9 cellular contexts compared by ENCODE assay signal in the genomic region with DNA sequence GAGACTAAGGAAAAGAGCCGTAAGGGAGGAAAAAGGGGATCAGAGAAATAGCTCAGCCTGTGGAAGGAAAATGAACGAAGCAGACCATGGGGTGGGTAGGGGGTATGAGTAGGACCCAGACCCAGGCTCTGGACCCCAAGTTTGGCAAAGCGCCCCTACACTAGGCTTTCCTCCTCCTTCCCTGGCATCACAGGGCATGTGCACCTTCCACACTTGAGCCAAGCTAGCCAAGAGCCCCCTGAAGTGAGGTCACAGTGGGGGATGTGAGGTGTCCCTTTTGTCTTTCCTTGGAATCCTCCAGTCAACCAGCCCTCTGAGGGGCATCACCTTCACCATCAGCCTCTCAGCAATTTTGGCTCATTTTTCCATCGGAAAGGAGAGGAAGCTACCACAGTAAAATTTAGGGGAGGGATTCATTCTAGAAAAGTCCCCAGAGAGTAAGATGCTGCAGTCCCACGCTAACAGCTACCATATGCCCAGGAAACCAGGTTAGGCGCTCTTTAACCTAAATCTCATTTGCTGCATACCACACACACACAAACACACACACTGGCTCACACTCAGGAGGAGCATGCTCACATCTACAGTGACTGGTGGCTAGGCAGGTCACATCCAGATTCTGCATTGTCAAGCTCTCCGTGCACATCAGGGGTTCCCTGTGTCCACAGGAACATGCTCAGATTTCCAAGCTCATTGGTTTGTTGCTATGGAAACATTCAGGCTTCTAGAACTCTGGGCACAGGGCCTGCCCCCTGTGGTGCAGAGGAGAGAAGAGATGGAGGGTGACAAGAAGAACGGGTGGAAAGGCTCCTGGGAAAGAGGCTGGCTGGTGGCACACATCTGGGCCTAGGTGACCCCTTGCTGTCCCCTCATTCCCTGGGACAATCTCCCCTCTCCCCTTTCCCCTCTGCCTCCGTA. TPM values are rescaled to one million over a fixed set of nuclear protein-coding genes. Genes with fewer than 3 reads are reported as not detected.
DNase-seq lines count a peak whose midpoint lies in the region; ATAC-seq lines count a peak whose summit lies in the region.
"Had no signal": no experiment of that assay in that cellular context is flagged by ENCODE, and none has a peak within 500 bp of the region (broad histone marks: within the 10 kb centered on the region; RNA-seq: fewer than 3 reads in every experiment).

No MANE protein-coding gene starts in this region.

- no peaks in the 10 kb centered on the region for H3K27me3 ChIP-seq in Karpas-422 (ENCODE audit: low read length)

- no peaks in the 10 kb centered on the region for H3K9me2 ChIP-seq in Karpas-422 (replicated peaks; ENCODE audit: insufficient read depth, low read length)

- H3K9ac ChIP-seq in Karpas-422 (ENCODE audit: low read length), result no peak overlapping the region

- H3K9me3 ChIP-seq in Karpas-422 (ENCODE audit: low read length), result no peaks in the 10 kb centered on the region

- H3K36me3 ChIP-seq in Karpas-422 (ENCODE audit: insufficient read depth, low read length), result no peaks in the 10 kb centered on the region

- H2AFZ ChIP-seq in Karpas-422 (ENCODE audit: low read length), result no peak overlapping the region

- intact Hi-C loops in activated CD4-positive, alpha-beta T cell treated with anti-CD3 and anti-CD28 coated beads, Interleukin-2, amount 10 ng/mL, durations not matched to agents 24 days and 14 days (cut with micrococcal nuclease), result no loop called here
- intact Hi-C loops in activated CD4-positive, alpha-beta T cell treated with anti-CD3 and anti-CD28 coated beads for 36 hours (cut with DNase I, micrococcal nuclease), result no loop called here

- H3K27ac Mint-ChIP-seq in activated CD4-positive, alpha-beta T cell treated with anti-CD3 and anti-CD28 coated beads, Interleukin-2, amount 10 ng/mL, durations not matched to agents 24 days and 14 days, result peak overlapping the region; percentile 26
- no peak overlapping the region for H3K27ac Mint-ChIP-seq in activated CD4-positive, alpha-beta T cell treated with anti-CD3 and anti-CD28 coated beads for 36 hours

- H3K79me2 ChIP-seq in Karpas-422 (ENCODE audit: low read length), result no peaks in the 10 kb centered on the region

- peaks cover 7% of the 10 kb centered on the region for H3K4me1 ChIP-seq in Karpas-422 (ENCODE audit: low read length)

- no peaks in the 10 kb centered on the region for H4K20me1 ChIP-seq in Karpas-422 (ENCODE audit: insufficient read depth, low read depth, low read length)

- peaks cover 5% of the 10 kb centered on the region for H3K4me1 Mint-ChIP-seq in activated CD4-positive, alpha-beta T cell treated with anti-CD3 and anti-CD28 coated beads, Interleukin-2, amount 10 ng/mL, durations not matched to agents 24 days and 14 days
- H3K4me1 Mint-ChIP-seq in activated CD4-positive, alpha-beta T cell treated with anti-CD3 and anti-CD28 coated beads for 36 hours, result peaks cover 5% of the 10 kb centered on the region

- no peak for DNase-seq in activated CD4-positive, alpha-beta T cell treated with anti-CD3 and anti-CD28 coated beads, Interleukin-2, amount 10 ng/mL, durations not matched to agents 24 days and 14 days
- no peak for DNase-seq in activated CD4-positive, alpha-beta T cell treated with anti-CD3 and anti-CD28 coated beads for 36 hours
- DNase-seq in NCI-H345 (lab: John Stamatoyannopoulos, UW) (peak; percentile 98), cerebellum (ENCODE audit: low spot score) (peak; percentile 90), retina (peak; percentile 69), UCSD-AML1 (lab: John Stamatoyannopoulos, UW; ENCODE audit: unreplicated experiment) (no peak), COLO829 (ENCODE audit: low spot score) (no peak), Karpas-422 (no peak)
- DNase-seq: AML-193 had no signal

- CTCF ChIA-PET in activated CD4-positive, alpha-beta T cell treated with anti-CD3 and anti-CD28 coated beads for 36 hours (lab: Charles Lee), result interaction anchor here (0.6 to 5.1 kb wide), 19 partner anchors 10 to 786 kb away, joined by 3 to 62 read pairs (median 3); partner anchors contain the start of gene EGR1

- H3K36me3 Mint-ChIP-seq in activated CD4-positive, alpha-beta T cell treated with anti-CD3 and anti-CD28 coated beads, Interleukin-2, amount 10 ng/mL, durations not matched to agents 24 days and 14 days (ENCODE audit: low read depth), result no peaks in the 10 kb centered on the region
- H3K36me3 Mint-ChIP-seq in activated CD4-positive, alpha-beta T cell treated with anti-CD3 and anti-CD28 coated beads for 36 hours (ENCODE audit: low read depth), result no peaks in the 10 kb centered on the region

- H3K4me3 ChIP-seq in Karpas-422 (ENCODE audit: low read length), result no peak overlapping the region

- ATAC-seq in activated CD4-positive, alpha-beta T cell treated with anti-CD3 and anti-CD28 coated beads for 36 hours, result no peak

- no peak overlapping the region for H3K27ac ChIP-seq in Karpas-422 (ENCODE audit: low read length)

- no peaks in the 10 kb centered on the region for H3K27me3 Mint-ChIP-seq in activated CD4-positive, alpha-beta T cell treated with anti-CD3 and anti-CD28 coated beads, Interleukin-2, amount 10 ng/mL, durations not matched to agents 24 days and 14 days
- H3K27me3 Mint-ChIP-seq in activated CD4-positive, alpha-beta T cell treated with anti-CD3 and anti-CD28 coated beads for 36 hours, result no peaks in the 10 kb centered on the region

- H3K9me3 Mint-ChIP-seq in activated CD4-positive, alpha-beta T cell treated with anti-CD3 and anti-CD28 coated beads, Interleukin-2, amount 10 ng/mL, durations not matched to agents 24 days and 14 days, result no peaks in the 10 kb centered on the region
- no peaks in the 10 kb centered on the region for H3K9me3 Mint-ChIP-seq in activated CD4-positive, alpha-beta T cell treated with anti-CD3 and anti-CD28 coated beads for 36 hours (ENCODE audit: low read depth)

- no peak overlapping the region for H3K4me3 Mint-ChIP-seq in activated CD4-positive, alpha-beta T cell treated with anti-CD3 and anti-CD28 coated beads, Interleukin-2, amount 10 ng/mL, durations not matched to agents 24 days and 14 days
- H3K4me3 Mint-ChIP-seq in activated CD4-positive, alpha-beta T cell treated with anti-CD3 and anti-CD28 coated beads for 36 hours, result no peak overlapping the region

- POLR2A ChIA-PET in activated CD4-positive, alpha-beta T cell treated with anti-CD3 and anti-CD28 coated beads for 36 hours (lab: Charles Lee), result interaction anchor here (0.6 to 2.2 kb wide), 6 partner anchors 14 to 259 kb away, joined by 3 to 6 read pairs (median 4); partner anchors contain the start of genes EGR1 and ETF1

- H3K4me2 ChIP-seq in Karpas-422 (ENCODE audit: low read depth, low read length, poor library complexity, severe bottlenecking), result no peak overlapping the region

RNA-seq across cellular contexts. Expression of gene REEP2, which starts 9.9 kb away (rescaled TPM):
- total RNA-seq in activated CD4-positive, alpha-beta T cell treated with anti-CD3 and anti-CD28 coated beads, Interleukin-2, amount 10 ng/mL, durations not matched to agents 24 days and 14 days, result 3.5 and 4.6 TPM in 2 replicates
- total RNA-seq in activated CD4-positive, alpha-beta T cell treated with anti-CD3 and anti-CD28 coated beads for 36 hours, result 1 to 10 TPM; 4.0 to 5.6 TPM
- total RNA-seq in cerebellum, result 40.3 TPM
- 1.8 and 3.1 TPM in 2 replicates for total RNA-seq in Karpas-422 (2014; rRNA removed; shearing (Covaris generic); ENCODE audit: low replicate concordance)

RNA-seq across cellular contexts. Expression of gene EGR1, which starts 16.5 kb away (rescaled TPM):
- total RNA-seq in activated CD4-positive, alpha-beta T cell treated with anti-CD3 and anti-CD28 coated beads, Interleukin-2, amount 10 ng/mL, durations not matched to agents 24 days and 14 days, result 53.4 and 54.6 TPM in 2 replicates
- total RNA-seq in activated CD4-positive, alpha-beta T cell treated with anti-CD3 and anti-CD28 coated beads for 36 hours, result 10 to 100 TPM; 45.3 to 48.8 TPM
- 1.9 TPM for total RNA-seq in cerebellum
- 0.61 and 1.7 TPM in 2 replicates for total RNA-seq in Karpas-422 (2014; rRNA removed; shearing (Covaris generic); ENCODE audit: low replicate concordance)

Comparison
In these comparisons a context has a peak if more than half of its experiments do, and no peak if none do; other contexts are left out.
1. DNase-seq: peak in NCI-H345 (single experiment), cerebellum (single experiment) and retina (single experiment); none in activated CD4-positive, alpha-beta T cell treated with anti-CD3 and anti-CD28 coated beads, Interleukin-2, amount 10 ng/mL, durations not matched to agents 24 days and 14 days (single experiment), activated CD4-positive, alpha-beta T cell treated with anti-CD3 and anti-CD28 coated beads for 36 hours (single experiment), UCSD-AML1 (single experiment), COLO829 (single experiment) and Karpas-422 (single experiment).
2. RNA of gene EGR1, which starts 16.5 kb away (total RNA-seq): 53.4 to 54.6 TPM in activated CD4-positive, alpha-beta T cell treated with anti-CD3 and anti-CD28 coated beads, Interleukin-2, amount 10 ng/mL, durations not matched to agents 24 days and 14 days and 45.3 to 48.8 TPM in activated CD4-positive, alpha-beta T cell treated with anti-CD3 and anti-CD28 coated beads for 36 hours; 1.9 TPM in cerebellum (single experiment) and 0.61 to 1.7 TPM in Karpas-422; every median in the first group is over 10 times any median in the second.